In genomic region chr2:12034303-12034861, GRCh38 we compare ENCODE assay signal across 22 cellular contexts.
"Had no signal": no experiment of that assay in that cellular context is flagged by ENCODE, and none has a peak within 500 bp of the region (broad histone marks: within the 10 kb centered on the region; RNA-seq: fewer than 3 reads in every experiment).

No MANE protein-coding gene starts in this region.

- ATAC-seq: gastrocnemius medialis; left lung; natural killer cell; stimulated activated naive CD8-positive, alpha-beta T cell treated with anti-CD3 and anti-CD28 coated beads, Interleukin-15, Interleukin-2, amounts not matched to agents 100 U/mL and 50 U/mL, for 24 hours had no signal

- DNase-seq: activated CD4-positive, alpha-beta T cell treated with anti-CD3 and anti-CD28 coated beads, Interleukin-2, amount 50 U/mL, for 4 hours; activated effector memory CD4-positive, alpha-beta T cell treated with Interleukin-2 at 50 U/mL for 16 hours; activated naive CD4-positive, alpha-beta T cell treated with anti-CD3 and anti-CD28 coated beads for 36 hours; activated naive CD8-positive, alpha-beta T cell treated with anti-CD3 and anti-CD28 coated beads, Interleukin-2, amount 10 ng/mL, durations not matched to agents 7 days and 5 days; activated T-cell treated with anti-CD3 and anti-CD28 coated beads, Interleukin-2, amount 50 U/mL, for 48 hours; amniotic stem cell; cerebellar nuclear complex; cortex of kidney; endodermal cell; esophagus squamous epithelium; gastrocnemius medialis; hippocampal formation; kidney glomerular epithelial cell; left lung; natural killer cell; ovary; stimulated activated CD4-positive, alpha-beta T cell treated with anti-CD3 and anti-CD28 coated beads, Interleukin-4, amount 100 ng/mL, for 1 hour; stimulated activated naive CD8-positive, alpha-beta T cell treated with anti-CD3 and anti-CD28 coated beads, Interleukin-15, Interleukin-2, amounts not matched to agents 100 U/mL and 50 U/mL, for 24 hours; upper lobe of left lung had no signal

- H3K4me1 ChIP-seq: gastrocnemius medialis, left lung, prostate gland, upper lobe of left lung had no signal

- H3K27ac ChIP-seq: esophagus squamous epithelium, gastrocnemius medialis, left lung, ovary, prostate gland, upper lobe of left lung had no signal

- H3K36me3 ChIP-seq: esophagus squamous epithelium, gastrocnemius medialis, left lung, ovary, prostate gland, upper lobe of left lung had no signal

- H3K9me3 ChIP-seq: esophagus squamous epithelium, gastrocnemius medialis, left lung, ovary, prostate gland, upper lobe of left lung had no signal

- H3K4me3 Mint-ChIP-seq: activated naive CD4-positive, alpha-beta T cell treated with anti-CD3 and anti-CD28 coated beads for 36 hours; activated naive CD8-positive, alpha-beta T cell treated with anti-CD3 and anti-CD28 coated beads, Interleukin-2, amount 10 ng/mL, durations not matched to agents 7 days and 5 days; endodermal cell; mesothelial cell of epicardium had no signal

- H3K27me3 ChIP-seq: esophagus squamous epithelium, gastrocnemius medialis, left lung, ovary, upper lobe of left lung had no signal

- H3K27ac Mint-ChIP-seq: activated naive CD4-positive, alpha-beta T cell treated with anti-CD3 and anti-CD28 coated beads for 36 hours; activated naive CD8-positive, alpha-beta T cell treated with anti-CD3 and anti-CD28 coated beads, Interleukin-2, amount 10 ng/mL, durations not matched to agents 7 days and 5 days; endodermal cell; mesothelial cell of epicardium; natural killer cell had no signal

- H3K36me3 Mint-ChIP-seq: mesothelial cell of epicardium, natural killer cell had no signal

- H3K4me1 Mint-ChIP-seq: endodermal cell had no signal

- H3K9me3 Mint-ChIP-seq: activated naive CD4-positive, alpha-beta T cell treated with anti-CD3 and anti-CD28 coated beads for 36 hours; endodermal cell; mesothelial cell of epicardium; natural killer cell had no signal

- H3K4me3 ChIP-seq: esophagus squamous epithelium, gastrocnemius medialis, left lung, lung, ovary, prostate gland, upper lobe of left lung had no signal
